ENCODE assay signal across 8 cellular contexts in the genomic region with DNA sequence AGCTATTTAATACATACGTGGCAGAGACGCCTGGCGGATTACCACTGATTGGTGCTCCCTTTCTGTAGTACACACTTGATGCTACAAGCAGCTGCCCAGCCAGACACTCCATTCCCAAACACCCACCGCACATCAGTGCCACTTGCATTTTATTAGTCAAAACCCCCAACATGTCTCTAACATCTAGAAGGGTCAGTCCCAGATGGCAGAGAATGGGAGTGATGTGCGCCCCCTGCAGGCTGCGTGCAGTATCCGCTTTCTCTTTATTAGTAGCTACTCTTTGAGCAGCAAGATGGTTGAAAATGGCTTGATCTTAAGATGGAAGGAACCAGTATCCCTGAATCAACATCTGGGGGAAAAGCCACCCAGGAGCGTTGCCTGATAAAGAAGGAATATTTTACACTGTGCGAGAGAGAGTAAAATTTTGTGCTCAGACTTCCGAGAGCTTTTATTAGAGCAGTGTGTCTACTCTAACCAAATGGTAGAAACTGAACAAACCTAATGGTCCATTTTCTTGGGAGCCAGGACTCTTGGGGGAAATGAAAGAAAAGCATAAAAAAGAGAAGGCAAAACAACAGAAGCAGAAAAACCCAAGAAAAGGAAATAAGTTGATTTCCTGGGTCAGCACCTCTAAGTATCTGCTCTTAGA.
DNase-seq lines count a peak whose midpoint lies in the region; ATAC-seq and TF ChIP-seq lines count a peak whose summit lies in the region.

No MANE protein-coding gene starts in this region.

- BruUV-seq in HCT116 (replicated peaks; lab: Mats Ljungman, UMichigan) = no TSS peak

- intact Hi-C loops in HCT116 (cut with micrococcal nuclease) = no loop called here

- no peak overlapping the region for H3K4me3 ChIP-seq in HCT116 (replicated peaks in 1 of 2; ENCODE audit: low read depth in 1 of 2, low read length in 2 of 2)
- H3K4me3 ChIP-seq in kidney epithelial cell (ENCODE audit: low read depth, low read length) = no peak overlapping the region

- no peaks in the 10 kb centered on the region for H3K9me3 ChIP-seq in HCT116 (ENCODE audit: control insufficient read depth in 1 of 2, insufficient read depth in 1 of 2, low read depth in 1 of 2, low read length in 2 of 2)

- no peak for TF ChIP-seq POLR2A in HCT116 (IDR thresholded peaks at IDR 0.05; ENCODE audit: borderline replicate concordance, extremely low read depth, insufficient read depth, insufficient read length)

- H3K36me3 Mint-ChIP-seq in activated CD8-positive, alpha-beta T cell treated with anti-CD3 and anti-CD28 coated beads, Interleukin-2, amount 10 ng/mL, durations not matched to agents 7 days and 5 days (ENCODE audit: low read depth) = no peaks in the 10 kb centered on the region

- H4K20me1 ChIP-seq in HCT116 (ENCODE audit: insufficient read depth) = no peaks in the 10 kb centered on the region

- DNase-seq in HCT116 (ENCODE audit: low read depth, low spot score) (no peak), kidney epithelial cell (ENCODE audit: low read depth) (no peak), NCI-H2196 treated with DMSO at 0.1 percent for 48 hours (lab: John Stamatoyannopoulos, UW; ENCODE audit: unreplicated experiment) (no peak), NCI-H2029 treated with DMSO at 0.1 percent for 48 hours (lab: John Stamatoyannopoulos, UW) (no peak), islet precursor cell (no peak), cerebellum (ENCODE audit: low spot score) (no peak)
- peak; percentile 37 for DNase-seq in activated CD8-positive, alpha-beta T cell treated with anti-CD3 and anti-CD28 coated beads, Interleukin-2, amount 10 ng/mL, durations not matched to agents 7 days and 5 days

- peaks cover 2% of the 10 kb centered on the region for H3K27me3 Mint-ChIP-seq in activated CD8-positive, alpha-beta T cell treated with anti-CD3 and anti-CD28 coated beads, Interleukin-2, amount 10 ng/mL, durations not matched to agents 7 days and 5 days (ENCODE audit: low read depth)

- H3K9me3 Mint-ChIP-seq in activated CD8-positive, alpha-beta T cell treated with anti-CD3 and anti-CD28 coated beads, Interleukin-2, amount 10 ng/mL, durations not matched to agents 7 days and 5 days (ENCODE audit: insufficient read depth) = no peaks in the 10 kb centered on the region

- H3K9me2 ChIP-seq in HCT116 (ENCODE audit: insufficient read depth) = no peaks in the 10 kb centered on the region

- H3K27me3 ChIP-seq in HCT116 (ENCODE audit: insufficient read depth, low read length) (no peaks in the 10 kb centered on the region), kidney epithelial cell (ENCODE audit: control insufficient read depth, insufficient read depth, low read length) (no peaks in the 10 kb centered on the region)

- CTCF ChIA-PET in HCT116 (lab: Charles Lee) = interaction anchor here (0.6 to 1.8 kb wide), 7 partner anchors 9 to 86 kb away, joined by 3 to 8 read pairs (median 3); no protein-coding TSS in a partner anchor
- CTCF ChIA-PET in activated CD8-positive, alpha-beta T cell treated with anti-CD3 and anti-CD28 coated beads, Interleukin-2, amount 10 ng/mL, durations not matched to agents 7 days and 5 days (lab: Charles Lee) = interaction anchor here (0.6 to 2.1 kb wide), 15 partner anchors 9 to 1584 kb away, joined by 3 to 11 read pairs (median 4); partner anchors contain the start of gene RSU1

- RAD21 ChIA-PET in HCT116 (lab: Charles Lee; ENCODE audit: low non-redundant PET in 1 of 2, low total read pairs in 2 of 2, uncharacterized antibody in 2 of 2, unreplicated experiment in 2 of 2) = no interaction called here

- H3K4me2 ChIP-seq in HCT116 (ENCODE audit: low read length) = no peak overlapping the region

- H3K36me3 ChIP-seq in HCT116 (ENCODE audit: control insufficient read depth in 1 of 2, insufficient read depth in 2 of 2, low read length in 2 of 2) (no peaks in the 10 kb centered on the region), kidney epithelial cell (ENCODE audit: control insufficient read depth, insufficient read depth, low read length) (no peaks in the 10 kb centered on the region)

- POLR2A ChIA-PET in HCT116 (lab: Charles Lee) = no interaction called here
- POLR2A ChIA-PET in activated CD8-positive, alpha-beta T cell treated with anti-CD3 and anti-CD28 coated beads, Interleukin-2, amount 10 ng/mL, durations not matched to agents 7 days and 5 days (lab: Charles Lee) = no interaction called here

- ATAC-seq in HCT116 = no peak
- ATAC-seq in activated CD8-positive, alpha-beta T cell treated with anti-CD3 and anti-CD28 coated beads, Interleukin-2, amount 10 ng/mL, durations not matched to agents 7 days and 5 days = no peak

- TF ChIP-seq RAD21 in HCT116 (IDR thresholded peaks at IDR 0.05; ENCODE audit: low read depth) = no peak

- TF ChIP-seq CTCF in C4-2B (conservative IDR thresholded peaks at IDR 0.05) = peak; percentile 89
- peak in 2 of 3 experiments; percentile 59 to 76; a peak in 4 of 6 replicates for TF ChIP-seq CTCF in HCT116 (IDR thresholded peaks at IDR 0.05 in 2 of 3, conservative IDR thresholded peaks at IDR 0.05 in 1 of 3; ENCODE audit: borderline replicate concordance in 1 of 3, insufficient read depth in 1 of 3, low read depth in 2 of 3, low read length in 2 of 3)
- peak; percentile 47 for TF ChIP-seq CTCF in kidney epithelial cell (IDR thresholded peaks at IDR 0.05; ENCODE audit: insufficient read depth, low read length, poor library complexity, severe bottlenecking)

- H2AFZ ChIP-seq in HCT116 (ENCODE audit: low read depth, low read length, poor library complexity, severe bottlenecking) = no peak overlapping the region

- no peaks in the 10 kb centered on the region for H3K4me1 Mint-ChIP-seq in activated CD8-positive, alpha-beta T cell treated with anti-CD3 and anti-CD28 coated beads, Interleukin-2, amount 10 ng/mL, durations not matched to agents 7 days and 5 days (ENCODE audit: low read depth)

- no peak overlapping the region for H3K4me3 Mint-ChIP-seq in activated CD8-positive, alpha-beta T cell treated with anti-CD3 and anti-CD28 coated beads, Interleukin-2, amount 10 ng/mL, durations not matched to agents 7 days and 5 days

- H3K27ac ChIP-seq in C4-2B (no peak overlapping the region), HCT116 (ENCODE audit: low read depth, low read length) (no peak overlapping the region)

- H3K79me2 ChIP-seq in HCT116 (ENCODE audit: insufficient read depth, low read length) = no peaks in the 10 kb centered on the region

- no peak overlapping the region for H3K27ac Mint-ChIP-seq in activated CD8-positive, alpha-beta T cell treated with anti-CD3 and anti-CD28 coated beads, Interleukin-2, amount 10 ng/mL, durations not matched to agents 7 days and 5 days

- no peak overlapping the region for H3K9ac ChIP-seq in HCT116 (ENCODE audit: low read length)

- peaks cover 0 to 5% of the 10 kb centered on the region in 2 experiments; a peak in 1 of 4 replicates for H3K4me1 ChIP-seq in HCT116 (ENCODE audit: control insufficient read depth in 1 of 2, insufficient read depth in 2 of 2, low read length in 2 of 2)

TF ChIP-seq in HCT116, 20 proteins besides CTCF, POLR2A, EP300 and RAD21:
- TF ChIP-seq ZFX (IDR thresholded peaks at IDR 0.05) (no peak), SIN3A (IDR thresholded peaks at IDR 0.05; ENCODE audit: low read depth) (no peak), YY1 (IDR thresholded peaks at IDR 0.05; ENCODE audit: extremely low read depth, insufficient replicate concordance, low read depth, low read length) (no peak), ELF1 (IDR thresholded peaks at IDR 0.05; ENCODE audit: borderline replicate concordance, low read depth) (no peak), EZH2 (IDR thresholded peaks at IDR 0.05) (no peak), ZNF274 (IDR thresholded peaks at IDR 0.05; ENCODE audit: low read depth, low read length) (no peak)
- TF ChIP-seq, protein P1, sequence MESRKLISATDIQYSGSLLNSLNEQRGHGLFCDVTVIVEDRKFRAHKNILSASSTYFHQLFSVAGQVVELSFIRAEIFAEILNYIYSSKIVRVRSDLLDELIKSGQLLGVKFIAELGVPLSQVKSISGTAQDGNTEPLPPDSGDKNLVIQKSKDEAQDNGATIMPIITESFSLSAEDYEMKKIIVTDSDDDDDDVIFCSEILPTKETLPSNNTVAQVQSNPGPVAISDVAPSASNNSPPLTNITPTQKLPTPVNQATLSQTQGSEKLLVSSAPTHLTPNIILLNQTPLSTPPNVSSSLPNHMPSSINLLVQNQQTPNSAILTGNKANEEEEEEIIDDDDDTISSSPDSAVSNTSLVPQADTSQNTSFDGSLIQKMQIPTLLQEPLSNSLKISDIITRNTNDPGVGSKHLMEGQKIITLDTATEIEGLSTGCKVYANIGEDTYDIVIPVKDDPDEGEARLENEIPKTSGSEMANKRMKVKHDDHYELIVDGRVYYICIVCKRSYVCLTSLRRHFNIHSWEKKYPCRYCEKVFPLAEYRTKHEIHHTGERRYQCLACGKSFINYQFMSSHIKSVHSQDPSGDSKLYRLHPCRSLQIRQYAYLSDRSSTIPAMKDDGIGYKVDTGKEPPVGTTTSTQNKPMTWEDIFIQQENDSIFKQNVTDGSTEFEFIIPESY (IDR thresholded peaks at IDR 0.05; ENCODE audit: extremely low read depth, insufficient replicate concordance, low read length) = no peak
- TF ChIP-seq, protein P2, sequence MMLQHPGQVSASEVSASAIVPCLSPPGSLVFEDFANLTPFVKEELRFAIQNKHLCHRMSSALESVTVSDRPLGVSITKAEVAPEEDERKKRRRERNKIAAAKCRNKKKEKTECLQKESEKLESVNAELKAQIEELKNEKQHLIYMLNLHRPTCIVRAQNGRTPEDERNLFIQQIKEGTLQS (IDR thresholded peaks at IDR 0.05) = no peak
- TF ChIP-seq, protein P3, sequence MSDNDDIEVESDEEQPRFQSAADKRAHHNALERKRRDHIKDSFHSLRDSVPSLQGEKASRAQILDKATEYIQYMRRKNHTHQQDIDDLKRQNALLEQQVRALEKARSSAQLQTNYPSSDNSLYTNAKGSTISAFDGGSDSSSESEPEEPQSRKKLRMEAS (IDR thresholded peaks at IDR 0.05) = no peak
TF ChIP-seq in HCT116: peak in this region for 0.
